ENCODE assay signal across 9 cellular contexts in the genomic region with DNA sequence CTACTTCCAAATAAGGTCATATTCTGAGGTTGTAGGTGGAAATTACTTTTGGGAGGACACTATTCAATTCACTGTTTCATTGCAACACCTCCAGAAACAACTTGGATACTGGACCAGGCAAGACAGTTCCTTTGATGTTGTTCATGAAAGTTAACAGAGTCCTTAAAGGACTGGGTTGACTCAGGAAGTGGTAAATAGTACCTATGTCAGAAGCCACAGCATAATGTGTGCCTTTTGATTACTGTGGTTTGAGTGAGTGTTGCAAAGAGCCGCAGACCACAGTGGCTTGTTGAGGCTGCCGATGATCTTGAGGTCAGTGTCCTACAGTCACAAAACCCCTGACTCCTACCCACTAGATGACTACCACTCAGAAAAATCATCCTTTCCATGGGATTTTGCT. TPM values are rescaled to one million over a fixed set of nuclear protein-coding genes. Genes with fewer than 3 reads are reported as not detected.
A peak's percentile ranks its signal among the peaks of the same experiment; 100 is the strongest.
DNase-seq lines count a peak whose midpoint lies in the region; ATAC-seq and TF ChIP-seq lines count a peak whose summit lies in the region.
"Had no signal": no experiment of that assay in that cellular context is flagged by ENCODE, and none has a peak within 500 bp of the region (broad histone marks: within the 10 kb centered on the region; RNA-seq: fewer than 3 reads in every experiment).

No MANE protein-coding gene starts in this region.

- peaks cover 11% of the 10 kb centered on the region for H3K4me1 Mint-ChIP-seq in activated naive CD4-positive, alpha-beta T cell treated with anti-CD3 and anti-CD28 coated beads, Interleukin-2, amount 10 ng/mL, durations not matched to agents 7 days and 5 days
- H3K4me1 Mint-ChIP-seq in stimulated activated naive B cell treated with anti-CD40 and anti-IgM and Interleukin-4, amounts not matched to agents 10 μg/mL and 1 μg/mL and 100 μg/mL, for 72 hours: peaks cover 0 to 4% of the 10 kb centered on the region in 2 donors

- H3K9me3 Mint-ChIP-seq in activated naive CD4-positive, alpha-beta T cell treated with anti-CD3 and anti-CD28 coated beads, Interleukin-2, amount 10 ng/mL, durations not matched to agents 7 days and 5 days: peaks cover 2% of the 10 kb centered on the region
- H3K9me3 Mint-ChIP-seq in stimulated activated naive B cell treated with anti-CD40 and anti-IgM and Interleukin-4, amounts not matched to agents 10 μg/mL and 1 μg/mL and 100 μg/mL, for 72 hours: peaks cover 0 to 4% of the 10 kb centered on the region in 2 donors

- H3K4me3 Mint-ChIP-seq in activated naive CD4-positive, alpha-beta T cell treated with anti-CD3 and anti-CD28 coated beads, Interleukin-2, amount 10 ng/mL, durations not matched to agents 7 days and 5 days: no peak overlapping the region
- no peak overlapping the region for H3K4me3 Mint-ChIP-seq in stimulated activated naive B cell treated with anti-CD40 and anti-IgM and Interleukin-4, amounts not matched to agents 10 μg/mL and 1 μg/mL and 100 μg/mL, for 72 hours

- TF ChIP-seq POLR2A in spleen (IDR thresholded peaks at IDR 0.05): no peak

- H3K27me3 Mint-ChIP-seq in activated naive CD4-positive, alpha-beta T cell treated with anti-CD3 and anti-CD28 coated beads, Interleukin-2, amount 10 ng/mL, durations not matched to agents 7 days and 5 days: peaks cover 88% of the 10 kb centered on the region
- peaks cover 51 to 79% of the 10 kb centered on the region in 2 donors for H3K27me3 Mint-ChIP-seq in stimulated activated naive B cell treated with anti-CD40 and anti-IgM and Interleukin-4, amounts not matched to agents 10 μg/mL and 1 μg/mL and 100 μg/mL, for 72 hours

- CTCF ChIA-PET in activated naive CD4-positive, alpha-beta T cell treated with anti-CD3 and anti-CD28 coated beads, Interleukin-2, amount 10 ng/mL, durations not matched to agents 7 days and 5 days (lab: Charles Lee): no interaction called here

- WGBS in spleen, 5 donors: 18 to 39% (median 28%) methylated on average over 2 of the region's 2 CpGs

- intact Hi-C loops in spleen (cut with DNase I; ENCODE audit: low total_unique reads): no loop called here

- DNase-seq in OCI-M1 (lab: John Stamatoyannopoulos, UW) (peak; percentile 93), NAMALWA (ENCODE audit: low spot score) (no peak), spleen (no peak), AG08395 (ENCODE audit: low spot score) (no peak)
- peak; percentile 72 for DNase-seq in activated naive CD4-positive, alpha-beta T cell treated with anti-CD3 and anti-CD28 coated beads, Interleukin-2, amount 10 ng/mL, durations not matched to agents 7 days and 5 days
- peak; percentile 9 for DNase-seq in stimulated activated naive B cell treated with anti-CD40 and anti-IgM and Interleukin-4, amounts not matched to agents 10 μg/mL and 1 μg/mL and 100 μg/mL, for 72 hours

- H3K9me3 ChIP-seq in spleen: no peaks in the 10 kb centered on the region
- H3K9me3 ChIP-seq: upper lobe of left lung had no signal

- no peak overlapping the region for H3K4me3 ChIP-seq in spleen
- H3K4me3 ChIP-seq: upper lobe of left lung had no signal

- H3K27ac Mint-ChIP-seq in activated naive CD4-positive, alpha-beta T cell treated with anti-CD3 and anti-CD28 coated beads, Interleukin-2, amount 10 ng/mL, durations not matched to agents 7 days and 5 days: peak overlapping the region; percentile 54
- H3K27ac Mint-ChIP-seq in stimulated activated naive B cell treated with anti-CD40 and anti-IgM and Interleukin-4, amounts not matched to agents 10 μg/mL and 1 μg/mL and 100 μg/mL, for 72 hours: no peak overlapping the region

- H3K27ac ChIP-seq in spleen: no peak overlapping the region
- H3K27ac ChIP-seq: upper lobe of left lung had no signal

- peaks cover 0 to 10% (median 0%) of the 10 kb centered on the region in 6 donors for H3K4me1 ChIP-seq in spleen
- H3K4me1 ChIP-seq: upper lobe of left lung had no signal

- ATAC-seq in GM18502 (IDR thresholded peaks at IDR 0.05; ENCODE audit: poor library complexity, unreplicated experiment) (peak; percentile 99), HG02642 (IDR thresholded peaks at IDR 0.05; ENCODE audit: poor library complexity, unreplicated experiment) (peak; percentile 93)
- ATAC-seq in stimulated activated naive B cell treated with anti-CD40 and anti-IgM and Interleukin-4, amounts not matched to agents 10 μg/mL and 1 μg/mL and 100 μg/mL, for 72 hours (replicated peaks): peak; percentile 94 to 96

- H3K27me3 ChIP-seq in spleen (replicated peaks in 1 of 7): peaks cover 0 to 95% (median 0%) of the 10 kb centered on the region in 7 donors
- H3K27me3 ChIP-seq: upper lobe of left lung had no signal

- H3K36me3 Mint-ChIP-seq in activated naive CD4-positive, alpha-beta T cell treated with anti-CD3 and anti-CD28 coated beads, Interleukin-2, amount 10 ng/mL, durations not matched to agents 7 days and 5 days: no peaks in the 10 kb centered on the region
- H3K36me3 Mint-ChIP-seq in stimulated activated naive B cell treated with anti-CD40 and anti-IgM and Interleukin-4, amounts not matched to agents 10 μg/mL and 1 μg/mL and 100 μg/mL, for 72 hours: no peaks in the 10 kb centered on the region

- H3K36me3 ChIP-seq in spleen: no peaks in the 10 kb centered on the region
- H3K36me3 ChIP-seq: upper lobe of left lung had no signal

- no peak for TF ChIP-seq CTCF in spleen (IDR thresholded peaks at IDR 0.05 in 8 of 11, conservative IDR thresholded peaks at IDR 0.05 in 3 of 11)

RNA-seq across cellular contexts. Expression of a gene that starts 10.9 kb away (rescaled TPM):
- total RNA-seq in spleen: not detected
- polyA plus RNA-seq in spleen: under 1 TPM in 1 of 3 donors, not detected in 2; 0.03 TPM

Comparison
In these comparisons a context has a peak if more than half of its experiments do, and no peak if none do; other contexts are left out.
1. DNase-seq: peak in OCI-M1 (single experiment), activated naive CD4-positive, alpha-beta T cell treated with anti-CD3 and anti-CD28 coated beads, Interleukin-2, amount 10 ng/mL, durations not matched to agents 7 days and 5 days (single experiment) and stimulated activated naive B cell treated with anti-CD40 and anti-IgM and Interleukin-4, amounts not matched to agents 10 μg/mL and 1 μg/mL and 100 μg/mL, for 72 hours (single experiment); none in NAMALWA (single experiment), spleen (single experiment) and AG08395 (single experiment).
2. Peak in every context shown above with its lines, with median percentiles within 50 percentile points of each other: ATAC-seq.